23 cellular contexts compared by ENCODE assay signal in genomic region chr2:156452971-156453370, GRCh38. TPM values are rescaled to one million over a fixed set of nuclear protein-coding genes. Genes with fewer than 3 reads are reported as not detected.
DNase-seq lines count a peak whose midpoint lies in the region; ATAC-seq, FAIRE-seq and TF ChIP-seq lines count a peak whose summit lies in the region.
"Had no signal": no experiment of that assay in that cellular context is flagged by ENCODE, and none has a peak within 500 bp of the region (broad histone marks: within the 10 kb centered on the region; RNA-seq: fewer than 3 reads in every experiment).

No MANE protein-coding gene starts in this region.

- no TSS peak for BruUV-seq in HepG2 (replicated peaks; lab: Mats Ljungman, UMichigan)

- H3K27ac ChIP-seq in astrocyte (ENCODE audit: low read depth, low read length) = no peak overlapping the region
- H3K27ac ChIP-seq in upper lobe of right lung = no peak overlapping the region
- H3K27ac ChIP-seq in HepG2 (ENCODE audit: extremely low read length, insufficient read depth, low read length) = no peak overlapping the region
- H3K27ac ChIP-seq: ascending aorta; BLaER1 treated with 17β-estradiol and CSF1 and Interleukin-3, amounts not matched to agents 10 nM and 100 nM; esophagus muscularis mucosa had no signal

- no peaks in the 10 kb centered on the region for H3K36me3 ChIP-seq in astrocyte (ENCODE audit: insufficient read depth, low read length)
- no peaks in the 10 kb centered on the region for H3K36me3 ChIP-seq in upper lobe of right lung
- no peaks in the 10 kb centered on the region for H3K36me3 ChIP-seq in HepG2 (replicated peaks in 1 of 2; ENCODE audit: control insufficient read depth in 1 of 2, insufficient read depth in 2 of 2, low read length in 2 of 2)
- H3K36me3 ChIP-seq: ascending aorta, esophagus muscularis mucosa had no signal

- no peaks in the 10 kb centered on the region for H3K9me3 ChIP-seq in astrocyte (ENCODE audit: insufficient read depth, low read depth, low read length)
- no peaks in the 10 kb centered on the region for H3K9me3 ChIP-seq in upper lobe of right lung
- H3K9me3 ChIP-seq in HepG2 (ENCODE audit: low read length) = peaks cover 12% of the 10 kb centered on the region; the same call in 1 of the 2 replicates
- H3K9me3 ChIP-seq: ascending aorta, esophagus muscularis mucosa had no signal

- DNase-seq in natural killer cell (no peak), astrocyte (ENCODE audit: low read depth) (peak; percentile 45), fibroblast of villous mesenchyme (ENCODE audit: low read depth) (peak; percentile 69), upper lobe of right lung (no peak), HepG2 (ENCODE audit: low spot score) (no peak), SHP77 (lab: John Stamatoyannopoulos, UW) (no peak), OCI-M1 (lab: John Stamatoyannopoulos, UW) (no peak)
- no peak for DNase-seq in natural killer cell treated with Interleukin-12 subunit alpha and Interleukin-12 subunit beta and Interleukin-15 and Interleukin-18, amount 100 ng/mL, for 72 hours (ENCODE audit: low spot score)
- DNase-seq: activated CD8-positive, alpha-beta T cell treated with anti-CD3 and anti-CD28 coated beads, Interleukin-2, amount 10 ng/mL, durations not matched to agents 7 days and 5 days; activated naive CD4-positive, alpha-beta T cell treated with anti-CD3 and anti-CD28 coated beads for 36 hours; activated T-cell treated with anti-CD3 and anti-CD28 coated beads, Interleukin-2, amount 50 U/mL, for 24 hours; effector memory CD4-positive, alpha-beta T cell; left cardiac atrium; NCI-H1092; NCI-H187 treated with DMSO at 0.1 percent for 48 hours; nucleus accumbens; SIG-M5; stimulated activated CD4-positive, alpha-beta T cell treated with anti-CD3 and anti-CD28 coated beads, Interleukin-2, amount 100 ng/mL, for 48 hours; stimulated activated naive B cell treated with anti-CD40 and anti-IgM and Interleukin-4, amounts not matched to agents 10 μg/mL and 1 μg/mL and 100 μg/mL, for 72 hours had no signal

- no peak for TF ChIP-seq POLR2A in HepG2 (IDR thresholded peaks at IDR 0.05; ENCODE audit: insufficient read depth in 1 of 2, low read depth in 2 of 2, low read length in 2 of 2)

- POLR2A ChIA-PET in HepG2 (lab: Yijun Ruan, JAX) = no interaction called here

- H3K36me3 Mint-ChIP-seq in natural killer cell (no peaks in the 10 kb centered on the region), astrocyte (ENCODE audit: low read depth, unreplicated experiment) (peaks cover 8% of the 10 kb centered on the region)
- H3K36me3 Mint-ChIP-seq in natural killer cell treated with Interleukin-12 subunit alpha and Interleukin-12 subunit beta and Interleukin-15 and Interleukin-18, amount 100 ng/mL, for 72 hours = peaks cover 8% of the 10 kb centered on the region

- intact Hi-C loops in natural killer cell (cut with micrococcal nuclease) (no loop called here), upper lobe of right lung (cut with DNase I) (no loop called here), HepG2 (cut with micrococcal nuclease; ENCODE audit: unreplicated experiment) (no loop called here)

- no peak overlapping the region for H3K9ac ChIP-seq in astrocyte (ENCODE audit: low read length)
- H3K9ac ChIP-seq in HepG2 (ENCODE audit: insufficient read depth, low read depth, low read length) = no peak overlapping the region
- H3K9ac ChIP-seq: BLaER1 treated with 17β-estradiol and CSF1 and Interleukin-3, amounts not matched to agents 10 nM and 100 nM had no signal

- H4K20me1 ChIP-seq in astrocyte (ENCODE audit: insufficient read depth, low read length) (no peaks in the 10 kb centered on the region), HepG2 (ENCODE audit: insufficient read depth, low read length) (no peaks in the 10 kb centered on the region)

- CTCF ChIA-PET in HepG2 (lab: Yijun Ruan, JAX; ENCODE audit: low intra/inter-chr PET ratio, low total read pairs) = no interaction called here

- no peak overlapping the region for H3K4me3 ChIP-seq in astrocyte (ENCODE audit: insufficient read depth, low read depth, low read length)
- no peak overlapping the region for H3K4me3 ChIP-seq in fibroblast of villous mesenchyme (ENCODE audit: low read depth, low read length)
- no peak overlapping the region for H3K4me3 ChIP-seq in upper lobe of right lung
- no peak overlapping the region for H3K4me3 ChIP-seq in HepG2 (replicated peaks in 1 of 3; ENCODE audit: insufficient read depth in 1 of 3, low read depth in 2 of 3, low read length in 3 of 3)
- H3K4me3 ChIP-seq: ascending aorta; BLaER1 treated with 17β-estradiol and CSF1 and Interleukin-3, amounts not matched to agents 10 nM and 100 nM; esophagus muscularis mucosa had no signal

- H2AFZ ChIP-seq in astrocyte (ENCODE audit: low read depth, low read length) (no peak overlapping the region), HepG2 (ENCODE audit: low read length) (no peak overlapping the region)

- no peak overlapping the region for H3K4me2 ChIP-seq in astrocyte (ENCODE audit: low read length)
- H3K4me2 ChIP-seq in HepG2 (ENCODE audit: low read depth, low read length) = no peak overlapping the region
- H3K4me2 ChIP-seq: BLaER1 treated with 17β-estradiol and CSF1 and Interleukin-3, amounts not matched to agents 10 nM and 100 nM had no signal

- no peaks in the 10 kb centered on the region for H3K27me3 Mint-ChIP-seq in natural killer cell (ENCODE audit: low read depth in 2 of 2)
- no peaks in the 10 kb centered on the region for H3K27me3 Mint-ChIP-seq in natural killer cell treated with Interleukin-12 subunit alpha and Interleukin-12 subunit beta and Interleukin-15 and Interleukin-18, amount 100 ng/mL, for 72 hours
- no peaks in the 10 kb centered on the region for H3K27me3 Mint-ChIP-seq in astrocyte (ENCODE audit: low read depth, unreplicated experiment)
- H3K27me3 Mint-ChIP-seq: activated T-cell treated with anti-CD3 and anti-CD28 coated beads, Interleukin-2, amount 50 U/mL, for 24 hours; stimulated activated naive B cell treated with anti-CD40 and anti-IgM and Interleukin-4, amounts not matched to agents 10 μg/mL and 1 μg/mL and 100 μg/mL, for 72 hours had no signal

- TF ChIP-seq CTCF in natural killer cell (IDR thresholded peaks at IDR 0.05) (no peak), astrocyte (IDR thresholded peaks at IDR 0.05; ENCODE audit: insufficient read depth, low read depth, low read length) (no peak), fibroblast of villous mesenchyme (IDR thresholded peaks at IDR 0.05; ENCODE audit: insufficient read depth, low read depth, low read length) (no peak), upper lobe of right lung (IDR thresholded peaks at IDR 0.05) (no peak), HepG2 (CRISPR knock-in tag; IDR thresholded peaks at IDR 0.05) (no peak)

- H3K79me2 ChIP-seq in astrocyte (ENCODE audit: insufficient read depth, low read length) = peaks cover 31% of the 10 kb centered on the region
- no peaks in the 10 kb centered on the region for H3K79me2 ChIP-seq in HepG2 (ENCODE audit: insufficient read depth, low read length)

- no peak for ATAC-seq in natural killer cell
- no peak for ATAC-seq in natural killer cell treated with Interleukin-12 subunit alpha and Interleukin-12 subunit beta and Interleukin-15 and Interleukin-18, amount 100 ng/mL, for 72 hours
- ATAC-seq in upper lobe of right lung = no peak
- no peak for ATAC-seq in HepG2
- ATAC-seq: activated CD4-positive, CD25-positive, alpha-beta regulatory T cell treated with anti-CD3 and anti-CD28 coated beads, Interleukin-2, amount 50 U/mL, for 24 hours; activated CD8-positive, alpha-beta T cell treated with anti-CD3 and anti-CD28 coated beads, Interleukin-2, amount 10 ng/mL, durations not matched to agents 7 days and 5 days; left cardiac atrium; stimulated activated naive B cell treated with anti-CD40 and anti-IgM and Interleukin-4, amounts not matched to agents 10 μg/mL and 1 μg/mL and 100 μg/mL, for 72 hours had no signal

- in situ Hi-C loops in HepG2 (cut with HindIII; ENCODE audit: extremely low pct_ligation_motif_present, low pct_unique_long_range_greater_than_20kb) = no loop called here

- no peak for TF ChIP-seq RAD21 in HepG2 (CRISPR knock-in tag; IDR thresholded peaks at IDR 0.05)

- no peaks in the 10 kb centered on the region for H3K9me3 Mint-ChIP-seq in natural killer cell
- peaks cover 9% of the 10 kb centered on the region for H3K9me3 Mint-ChIP-seq in natural killer cell treated with Interleukin-12 subunit alpha and Interleukin-12 subunit beta and Interleukin-15 and Interleukin-18, amount 100 ng/mL, for 72 hours
- peaks cover 7% of the 10 kb centered on the region for H3K9me3 Mint-ChIP-seq in astrocyte (ENCODE audit: unreplicated experiment)

- H3K27me3 ChIP-seq in astrocyte (ENCODE audit: insufficient read depth, low read length) (no peaks in the 10 kb centered on the region), upper lobe of right lung (no peaks in the 10 kb centered on the region), HepG2 (ENCODE audit: control insufficient read depth in 1 of 2, insufficient read depth in 2 of 2, low read length in 2 of 2) (no peaks in the 10 kb centered on the region)
- H3K27me3 ChIP-seq: ascending aorta; BLaER1 treated with 17β-estradiol and CSF1 and Interleukin-3, amounts not matched to agents 10 nM and 100 nM; esophagus muscularis mucosa had no signal

- TF ChIP-seq EP300 in HepG2 (IDR thresholded peaks at IDR 0.05; ENCODE audit: low read depth in 2 of 2, low read length in 2 of 2) = no peak
- no peak for TF ChIP-seq EP300 in HepG2 (CRISPR knock-in tag; IDR thresholded peaks at IDR 0.05; ENCODE audit: borderline replicate concordance)

- H3K27ac Mint-ChIP-seq in natural killer cell (peak overlapping the region; percentile 1 to 38), astrocyte (ENCODE audit: unreplicated experiment) (no peak overlapping the region)
- H3K27ac Mint-ChIP-seq in natural killer cell treated with Interleukin-12 subunit alpha and Interleukin-12 subunit beta and Interleukin-15 and Interleukin-18, amount 100 ng/mL, for 72 hours = peak overlapping the region in 1 of 2 donors; percentile 16
- H3K27ac Mint-ChIP-seq: activated CD8-positive, alpha-beta T cell treated with anti-CD3 and anti-CD28 coated beads, Interleukin-2, amount 10 ng/mL, durations not matched to agents 7 days and 5 days; activated naive CD4-positive, alpha-beta T cell treated with anti-CD3 and anti-CD28 coated beads for 36 hours; activated T-cell treated with anti-CD3 and anti-CD28 coated beads, Interleukin-2, amount 50 U/mL, for 24 hours; stimulated activated naive B cell treated with anti-CD40 and anti-IgM and Interleukin-4, amounts not matched to agents 10 μg/mL and 1 μg/mL and 100 μg/mL, for 72 hours had no signal

- no peak for FAIRE-seq in astrocyte (lab: Jason Lieb, UNC)
- FAIRE-seq in HepG2 (lab: Jason Lieb, UNC) = no peak

- peaks cover 22% of the 10 kb centered on the region for H3K4me1 ChIP-seq in astrocyte (ENCODE audit: insufficient read depth, low read length)
- H3K4me1 ChIP-seq in upper lobe of right lung = peaks cover under 1% of the 10 kb centered on the region
- H3K4me1 ChIP-seq in HepG2 (ENCODE audit: insufficient read depth, low read length) = no peaks in the 10 kb centered on the region
- H3K4me1 ChIP-seq: ascending aorta had no signal

- peaks cover 63 to 70% of the 10 kb centered on the region in 2 donors for H3K4me1 Mint-ChIP-seq in natural killer cell
- peaks cover 42 to 54% of the 10 kb centered on the region in 2 donors for H3K4me1 Mint-ChIP-seq in natural killer cell treated with Interleukin-12 subunit alpha and Interleukin-12 subunit beta and Interleukin-15 and Interleukin-18, amount 100 ng/mL, for 72 hours (ENCODE audit: low read depth in 2 of 2)
- H3K4me1 Mint-ChIP-seq in astrocyte (ENCODE audit: low read depth, unreplicated experiment) = peaks cover 27% of the 10 kb centered on the region

- H3K4me3 Mint-ChIP-seq in natural killer cell (peak overlapping the region; percentile 3), astrocyte (ENCODE audit: unreplicated experiment) (no peak overlapping the region)
- no peak overlapping the region for H3K4me3 Mint-ChIP-seq in natural killer cell treated with Interleukin-12 subunit alpha and Interleukin-12 subunit beta and Interleukin-15 and Interleukin-18, amount 100 ng/mL, for 72 hours
- H3K4me3 Mint-ChIP-seq: activated CD8-positive, alpha-beta T cell treated with anti-CD3 and anti-CD28 coated beads, Interleukin-2, amount 10 ng/mL, durations not matched to agents 7 days and 5 days; activated naive CD4-positive, alpha-beta T cell treated with anti-CD3 and anti-CD28 coated beads for 36 hours; activated T-cell treated with anti-CD3 and anti-CD28 coated beads, Interleukin-2, amount 50 U/mL, for 24 hours; stimulated activated naive B cell treated with anti-CD40 and anti-IgM and Interleukin-4, amounts not matched to agents 10 μg/mL and 1 μg/mL and 100 μg/mL, for 72 hours had no signal

RNA-seq across cellular contexts. Expression of gene GPD2, which starts 16.8 kb away (rescaled TPM):
- total RNA-seq in natural killer cell (10 to 100 TPM; 12.5 to 20.2 (median 18.3) TPM), astrocyte (27.5 and 29.0 TPM in 2 replicates), fibroblast of villous mesenchyme (44.5 and 63.9 TPM in 2 replicates), upper lobe of right lung (41.9 TPM), HepG2 (2016; rRNA removed; fragmentation: Illumina TruSeq; extraction: Trizol) (0.65 TPM in 1 of 2 replicates, not detected in the other)
- total RNA-seq in natural killer cell treated with Interleukin-12 subunit alpha and Interleukin-12 subunit beta and Interleukin-15 and Interleukin-18, amount 100 ng/mL, for 72 hours = 10 to 100 TPM; 25.7 to 34.1 TPM
- not detected in 2 replicates for total RNA-seq in HepG2 (2016; cell fraction: cytosol; rRNA removed; fragmentation: Illumina TruSeq; extraction: Trizol; ENCODE audit: low read depth)
- total RNA-seq in HepG2 (2016; cell fraction: insoluble cytoplasmic fraction; rRNA removed; fragmentation: Illumina TruSeq; extraction: Trizol) = not detected in 2 replicates
- not detected in 2 replicates for total RNA-seq in HepG2 (2016; cell fraction: membrane; rRNA removed; fragmentation: Illumina TruSeq; extraction: Trizol)
- not detected in 2 replicates for total RNA-seq in HepG2 (2016; cell fraction: nucleus; rRNA removed; fragmentation: Illumina TruSeq; extraction: Trizol)
- polyA plus RNA-seq in HepG2 (2011; rRNA removed) = not detected in 2 replicates
- polyA plus RNA-seq in HepG2 (2011; cell fraction: cytosol; rRNA removed) = not detected in 2 replicates
- not detected in 2 replicates for polyA plus RNA-seq in HepG2 (2011; cell fraction: nucleus; rRNA removed)
- not detected in 2 replicates for polyA plus RNA-seq in HepG2 (2012)
- polyA plus RNA-seq in HepG2 (2016; cell fraction: cytosol; fragmentation: Illumina TruSeq; extraction: Trizol; ENCODE audit: low read depth) = not detected in 2 replicates
- polyA plus RNA-seq in HepG2 (2016; cell fraction: insoluble cytoplasmic fraction; fragmentation: Illumina TruSeq; extraction: Trizol; ENCODE audit: low read depth) = not detected in 2 replicates
- polyA plus RNA-seq in HepG2 (2016; cell fraction: membrane; fragmentation: Illumina TruSeq; extraction: Trizol; ENCODE audit: low read depth) = not detected in 2 replicates
- not detected in 2 replicates for polyA plus RNA-seq in HepG2 (2016; cell fraction: nucleus; fragmentation: Illumina TruSeq; extraction: Trizol; ENCODE audit: insufficient read depth, low read depth)
- 64.3 TPM in 1 of 2 replicates, not detected in the other for polyA minus RNA-seq in HepG2 (2011; rRNA and poly(A)+ RNA removed; ENCODE audit: low replicate concordance)
- polyA minus RNA-seq in HepG2 (2011; cell fraction: cytosol; rRNA and poly(A)+ RNA removed) = 0.30 and 0.35 TPM in 2 replicates
- 0.12 and 0.26 TPM in 2 replicates for polyA minus RNA-seq in HepG2 (2011; cell fraction: nucleus; rRNA and poly(A)+ RNA removed)

Comparison
In these comparisons a context has a peak if more than half of its experiments do, and no peak if none do; other contexts are left out.
1. DNase-seq: peak in astrocyte (single experiment) and fibroblast of villous mesenchyme (single experiment); none in natural killer cell (single experiment), natural killer cell treated with Interleukin-12 subunit alpha and Interleukin-12 subunit beta and Interleukin-15 and Interleukin-18, amount 100 ng/mL, for 72 hours (single experiment), upper lobe of right lung (single experiment), HepG2 (single experiment), SHP77 (0 of 2) and OCI-M1 (single experiment).
2. RNA of gene GPD2, which starts 16.8 kb away (total RNA-seq): 44.5 to 63.9 TPM in fibroblast of villous mesenchyme, 41.9 TPM in upper lobe of right lung (single experiment), 25.7 to 34.1 TPM in natural killer cell treated with Interleukin-12 subunit alpha and Interleukin-12 subunit beta and Interleukin-15 and Interleukin-18, amount 100 ng/mL, for 72 hours, 27.5 to 29.0 TPM in astrocyte and 12.5 to 20.2 TPM in natural killer cell; 0.65 TPM in HepG2; every median in the first group is over 4 times any median in the second.